Comparison of ENCODE assay signal across 19 cellular contexts in the genomic region with DNA sequence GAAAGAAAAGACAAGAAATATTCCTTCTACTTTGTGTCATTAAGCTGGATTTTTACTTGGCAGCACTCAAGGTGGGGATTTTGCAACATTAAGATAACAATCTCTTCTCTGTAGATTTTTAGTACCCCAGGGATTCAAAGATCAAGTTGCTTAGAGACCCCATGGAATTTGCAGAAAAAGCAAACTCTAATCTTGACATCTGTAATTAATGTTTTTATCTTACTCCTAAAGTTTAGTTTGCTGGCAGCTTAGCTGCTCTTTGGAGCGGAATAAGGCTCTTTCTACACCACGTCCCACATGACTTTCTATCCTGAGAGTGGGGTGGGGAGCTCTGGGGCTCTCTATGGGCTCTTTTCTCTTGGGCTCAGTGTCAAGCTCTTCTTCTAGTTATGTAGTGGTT. TPM values are rescaled to one million over a fixed set of nuclear protein-coding genes. Genes with fewer than 3 reads are reported as not detected.
DNase-seq lines count a peak whose midpoint lies in the region; ATAC-seq and TF ChIP-seq lines count a peak whose summit lies in the region.
"Had no signal": no experiment of that assay in that cellular context is flagged by ENCODE, and none has a peak within 500 bp of the region (broad histone marks: within the 10 kb centered on the region; RNA-seq: fewer than 3 reads in every experiment).

No MANE protein-coding gene starts in this region.

- no peaks in the 10 kb centered on the region for H3K27me3 ChIP-seq in aorta (ENCODE audit: control insufficient read depth in 1 of 2, insufficient read depth in 2 of 2, low read length in 1 of 2)
- H3K27me3 ChIP-seq in tibial nerve = no peaks in the 10 kb centered on the region
- H3K27me3 ChIP-seq: Peyer's patch had no signal

- no peak for TF ChIP-seq POLR2A in tibial nerve (IDR thresholded peaks at IDR 0.05)

- H3K27ac ChIP-seq in aorta (ENCODE audit: low read depth in 1 of 2, low read length in 2 of 2) (no peak overlapping the region), tibial nerve (no peak overlapping the region)
- H3K27ac ChIP-seq: GM23248, Peyer's patch had no signal

- peaks cover 4% of the 10 kb centered on the region for H3K27me3 Mint-ChIP-seq in nephron (ENCODE audit: low read depth)
- H3K27me3 Mint-ChIP-seq in stimulated activated memory B cell treated with anti-CD40 and anti-IgM and Interleukin-4, amounts not matched to agents 10 μg/mL and 1 μg/mL and 100 μg/mL, for 72 hours = peaks cover 47% of the 10 kb centered on the region

- intact Hi-C loops in Right ventricle myocardium superior (cut with DNase I) (no loop called here), left cardiac atrium (cut with DNase I) (no loop called here), aorta (cut with DNase I) (no loop called here)

- H3K9me3 Mint-ChIP-seq in nephron = peaks cover 18% of the 10 kb centered on the region
- H3K9me3 Mint-ChIP-seq in stimulated activated memory B cell treated with anti-CD40 and anti-IgM and Interleukin-4, amounts not matched to agents 10 μg/mL and 1 μg/mL and 100 μg/mL, for 72 hours = peaks cover 12% of the 10 kb centered on the region

- peaks cover 2% of the 10 kb centered on the region for H3K9me3 ChIP-seq in aorta (ENCODE audit: control insufficient read depth, low read length)
- H3K9me3 ChIP-seq in tibial nerve = peaks cover 0 to 18% (median 2%) of the 10 kb centered on the region in 4 donors
- H3K9me3 ChIP-seq: Peyer's patch had no signal

- 4 to 5% methylated on average over 2 of the region's 2 CpGs for WGBS in aorta, 2 donors
- 34 to 47% methylated on average over 2 of the region's 2 CpGs for WGBS in tibial nerve, 2 donors

- peaks cover 21% of the 10 kb centered on the region for H3K4me1 Mint-ChIP-seq in nephron
- no peaks in the 10 kb centered on the region for H3K4me1 Mint-ChIP-seq in stimulated activated memory B cell treated with anti-CD40 and anti-IgM and Interleukin-4, amounts not matched to agents 10 μg/mL and 1 μg/mL and 100 μg/mL, for 72 hours

- H3K4me1 ChIP-seq in aorta (ENCODE audit: control insufficient read depth in 1 of 2, insufficient read depth in 2 of 2, low read length in 2 of 2) = no peaks in the 10 kb centered on the region
- no peaks in the 10 kb centered on the region for H3K4me1 ChIP-seq in tibial nerve
- H3K4me1 ChIP-seq: Peyer's patch had no signal

- no peak for DNase-seq in Right ventricle myocardium superior
- DNase-seq in left cardiac atrium = no peak
- DNase-seq in fibroblast of gingiva (ENCODE audit: low read depth) = peak; percentile 2
- no peak for DNase-seq in aorta
- DNase-seq in tibial nerve (ENCODE audit: low spot score in 2 of 2) = no peak
- no peak for DNase-seq in stimulated activated naive CD8-positive, alpha-beta T cell treated with anti-CD3 and anti-CD28 coated beads, Interleukin-15, Interleukin-2, amounts not matched to agents 100 U/mL and 50 U/mL, for 24 hours
- DNase-seq: Caco-2; CD4-positive, alpha-beta T cell; DMS153; GDM1; GM23248; MM.1S; NCI-H1092; NCI-H2081; Peyer's patch had no signal

- H3K4me3 Mint-ChIP-seq in nephron = no peak overlapping the region
- no peak overlapping the region for H3K4me3 Mint-ChIP-seq in stimulated activated memory B cell treated with anti-CD40 and anti-IgM and Interleukin-4, amounts not matched to agents 10 μg/mL and 1 μg/mL and 100 μg/mL, for 72 hours
- H3K4me3 Mint-ChIP-seq: CD4-positive, alpha-beta T cell had no signal

- peaks cover 12% of the 10 kb centered on the region for H3K36me3 Mint-ChIP-seq in nephron (ENCODE audit: low read depth)
- peaks cover 4% of the 10 kb centered on the region for H3K36me3 Mint-ChIP-seq in stimulated activated memory B cell treated with anti-CD40 and anti-IgM and Interleukin-4, amounts not matched to agents 10 μg/mL and 1 μg/mL and 100 μg/mL, for 72 hours

- H3K4me3 ChIP-seq in aorta (ENCODE audit: low read length in 2 of 2) = no peak overlapping the region
- no peak overlapping the region for H3K4me3 ChIP-seq in tibial nerve
- H3K4me3 ChIP-seq: GM12878, GM23248, Peyer's patch had no signal

- H3K36me3 ChIP-seq in aorta (ENCODE audit: control insufficient read depth in 1 of 2, insufficient read depth in 2 of 2, low read length in 1 of 2) (no peaks in the 10 kb centered on the region), tibial nerve (no peaks in the 10 kb centered on the region)
- H3K36me3 ChIP-seq: Peyer's patch had no signal

- TF ChIP-seq EP300 in tibial nerve (IDR thresholded peaks at IDR 0.05) = no peak

- ATAC-seq in Right ventricle myocardium superior (ENCODE audit: poor library complexity) = peak; percentile 22
- ATAC-seq in left cardiac atrium = no peak
- ATAC-seq in aorta (ENCODE audit: low FRiP score) = peak; percentile 81
- ATAC-seq in stimulated activated naive CD8-positive, alpha-beta T cell treated with anti-CD3 and anti-CD28 coated beads, Interleukin-15, Interleukin-2, amounts not matched to agents 100 U/mL and 50 U/mL, for 24 hours = no peak
- no peak for ATAC-seq in stimulated activated memory B cell treated with anti-CD40 and anti-IgM and Interleukin-4, amounts not matched to agents 10 μg/mL and 1 μg/mL and 100 μg/mL, for 72 hours
- ATAC-seq: GM12878, HCT116 had no signal

- H3K27ac Mint-ChIP-seq in nephron = peak overlapping the region; percentile 65 to 68 (median 65)
- H3K27ac Mint-ChIP-seq in stimulated activated memory B cell treated with anti-CD40 and anti-IgM and Interleukin-4, amounts not matched to agents 10 μg/mL and 1 μg/mL and 100 μg/mL, for 72 hours = no peak overlapping the region
- H3K27ac Mint-ChIP-seq: CD4-positive, alpha-beta T cell had no signal

- TF ChIP-seq CTCF in nephron (IDR thresholded peaks at IDR 0.05; ENCODE audit: unreplicated experiment in 3 of 3) (no peak), tibial nerve (IDR thresholded peaks at IDR 0.05) (no peak)

RNA-seq across cellular contexts. Expression of a gene that starts 21.7 kb away (rescaled TPM):
- 3.4 TPM for total RNA-seq in Right ventricle myocardium superior
- 1 to 10 TPM; 4.4 to 4.9 TPM for total RNA-seq in left cardiac atrium
- 1 to 10 TPM; 5.4 to 6.4 TPM for total RNA-seq in aorta
- polyA plus RNA-seq in aorta = 1 to 10 TPM; 3.9 to 4.6 TPM
- total RNA-seq in tibial nerve = 10 to 100 TPM in 3 of 4 donors, 1 to 10 TPM in 1; 8.1 to 15.6 (median 11.7) TPM

Comparison
In these comparisons a context has a peak if more than half of its experiments do, and no peak if none do; other contexts are left out.
1. ATAC-seq: peak in Right ventricle myocardium superior (single experiment) and aorta (single experiment); none in left cardiac atrium (0 of 2), stimulated activated naive CD8-positive, alpha-beta T cell treated with anti-CD3 and anti-CD28 coated beads, Interleukin-15, Interleukin-2, amounts not matched to agents 100 U/mL and 50 U/mL, for 24 hours (single experiment) and stimulated activated memory B cell treated with anti-CD40 and anti-IgM and Interleukin-4, amounts not matched to agents 10 μg/mL and 1 μg/mL and 100 μg/mL, for 72 hours (single experiment).